In genomic region chr5:141189131-141189530, GRCh38 we compare ENCODE assay signal across 9 cellular contexts. TPM values are rescaled to one million over a fixed set of nuclear protein-coding genes. Genes with fewer than 3 reads are reported as not detected.
DNase-seq lines count a peak whose midpoint lies in the region; FAIRE-seq and TF ChIP-seq lines count a peak whose summit lies in the region.
"Not testable (repeated sequence)": the region's sequence is repeated elsewhere in the genome, so short reads cannot be mapped to it uniquely, and the experiment has no call there.
"Had no signal": no experiment of that assay in that cellular context is flagged by ENCODE, and none has a peak within 500 bp of the region (broad histone marks: within the 10 kb centered on the region; RNA-seq: fewer than 3 reads in every experiment).

No MANE protein-coding gene starts in this region.

- not testable (repeated sequence) for H3K9ac ChIP-seq in astrocyte (ENCODE audit: low read length)

- H3K4me2 ChIP-seq in astrocyte (ENCODE audit: low read length), result not testable (repeated sequence)

- not testable (repeated sequence) for H3K27me3 ChIP-seq in astrocyte (ENCODE audit: insufficient read depth, low read length)

- H3K9me3 Mint-ChIP-seq in astrocyte (ENCODE audit: unreplicated experiment) (peaks cover 24% of the 10 kb centered on the region), endothelial cell (ENCODE audit: unreplicated experiment) (peaks cover 12% of the 10 kb centered on the region)

- H3K27ac ChIP-seq in astrocyte (ENCODE audit: low read depth, low read length), result not testable (repeated sequence)

- not testable (repeated sequence) for H3K4me1 Mint-ChIP-seq in astrocyte (ENCODE audit: low read depth, unreplicated experiment)
- peaks cover 19% of the 10 kb centered on the region for H3K4me1 Mint-ChIP-seq in endothelial cell (ENCODE audit: unreplicated experiment)

- FAIRE-seq in astrocyte (lab: Jason Lieb, UNC), result not testable (repeated sequence)

- H3K36me3 ChIP-seq in astrocyte (ENCODE audit: insufficient read depth, low read length), result not testable (repeated sequence)

- H3K27me3 Mint-ChIP-seq in astrocyte (ENCODE audit: low read depth, unreplicated experiment); endothelial cell (ENCODE audit: unreplicated experiment): not testable (repeated sequence)

- not testable (repeated sequence) for DNase-seq in astrocyte (ENCODE audit: low read depth); endothelial cell (ENCODE audit: low spot score)

- not testable (repeated sequence) for H3K4me3 ChIP-seq in astrocyte (ENCODE audit: insufficient read depth, low read depth, low read length)

- not testable (repeated sequence) for TF ChIP-seq CTCF in astrocyte (IDR thresholded peaks at IDR 0.05; ENCODE audit: insufficient read depth, low read depth, low read length); endothelial cell (IDR thresholded peaks at IDR 0.05; ENCODE audit: unreplicated experiment)

- H4K20me1 ChIP-seq in astrocyte (ENCODE audit: insufficient read depth, low read length), result not testable (repeated sequence)

- not testable (repeated sequence) for H3K9me3 ChIP-seq in astrocyte (ENCODE audit: insufficient read depth, low read depth, low read length)

- H3K4me1 ChIP-seq in astrocyte (ENCODE audit: insufficient read depth, low read length), result not testable (repeated sequence)

- H3K36me3 Mint-ChIP-seq in astrocyte (ENCODE audit: low read depth, unreplicated experiment) (peaks cover 15% of the 10 kb centered on the region), endothelial cell (ENCODE audit: low read depth, unreplicated experiment) (peaks cover 52% of the 10 kb centered on the region)

- H3K4me3 Mint-ChIP-seq in astrocyte (ENCODE audit: unreplicated experiment), result not testable (repeated sequence)
- peak overlapping the region; percentile 69 for H3K4me3 Mint-ChIP-seq in endothelial cell (ENCODE audit: unreplicated experiment)

- peak overlapping the region; percentile 53 for H3K27ac Mint-ChIP-seq in astrocyte (ENCODE audit: unreplicated experiment)
- H3K27ac Mint-ChIP-seq in endothelial cell (ENCODE audit: unreplicated experiment), result not testable (repeated sequence)

- H3K79me2 ChIP-seq in astrocyte (ENCODE audit: insufficient read depth, low read length), result not testable (repeated sequence)

- H2AFZ ChIP-seq in astrocyte (ENCODE audit: low read depth, low read length), result not testable (repeated sequence)

RNA-seq across cellular contexts. Expression of gene PCDHB9, which starts 2.2 kb away (rescaled TPM):
- 3.6 and 5.3 TPM in 2 replicates for total RNA-seq in astrocyte
- 15.2 TPM for total RNA-seq in endothelial cell (ENCODE audit: unreplicated experiment)
- total RNA-seq: Caco-2; CD4-positive, alpha-beta T cell; CD8-positive, alpha-beta memory T cell; CD8-positive, alpha-beta T cell had no signal

RNA-seq across cellular contexts. Expression of gene PCDHB10, which starts 3.0 kb away (rescaled TPM):
- total RNA-seq in astrocyte, result 6.4 and 7.0 TPM in 2 replicates
- total RNA-seq in endothelial cell (ENCODE audit: unreplicated experiment), result 10.3 TPM
- total RNA-seq: B cell; CD4-positive, alpha-beta T cell; CD4-positive, CD25-positive, alpha-beta regulatory T cell; CD8-positive, alpha-beta memory T cell; CD8-positive, alpha-beta T cell had no signal

RNA-seq across cellular contexts. Expression of gene PCDHB16, which starts 6.9 kb away (rescaled TPM):
- total RNA-seq in astrocyte (3.2 and 4.4 TPM in 2 replicates), endothelial cell (ENCODE audit: unreplicated experiment) (10.9 TPM)
- total RNA-seq: B cell; Caco-2; CD4-positive, alpha-beta memory T cell; CD4-positive, alpha-beta T cell; CD4-positive, CD25-positive, alpha-beta regulatory T cell; CD8-positive, alpha-beta memory T cell; CD8-positive, alpha-beta T cell had no signal

RNA-seq across cellular contexts. Expression of gene PCDHB11, which starts 10.3 kb away (rescaled TPM):
- total RNA-seq in astrocyte (2.1 TPM in 2 replicates), endothelial cell (ENCODE audit: unreplicated experiment) (6.4 TPM)
- total RNA-seq: B cell; Caco-2; CD4-positive, alpha-beta memory T cell; CD4-positive, alpha-beta T cell; CD4-positive, CD25-positive, alpha-beta regulatory T cell; CD8-positive, alpha-beta memory T cell; CD8-positive, alpha-beta T cell had no signal

RNA-seq across cellular contexts. Expression of gene PCDHB8, which starts 11.5 kb away (rescaled TPM):
- 4.9 and 5.3 TPM in 2 replicates for total RNA-seq in astrocyte
- 9.2 TPM for total RNA-seq in endothelial cell (ENCODE audit: unreplicated experiment)
- total RNA-seq: B cell; Caco-2; CD4-positive, alpha-beta memory T cell; CD4-positive, alpha-beta T cell; CD4-positive, CD25-positive, alpha-beta regulatory T cell; CD8-positive, alpha-beta memory T cell; CD8-positive, alpha-beta T cell had no signal
